ENCODE assay signal across 23 cellular contexts in the genomic region with DNA sequence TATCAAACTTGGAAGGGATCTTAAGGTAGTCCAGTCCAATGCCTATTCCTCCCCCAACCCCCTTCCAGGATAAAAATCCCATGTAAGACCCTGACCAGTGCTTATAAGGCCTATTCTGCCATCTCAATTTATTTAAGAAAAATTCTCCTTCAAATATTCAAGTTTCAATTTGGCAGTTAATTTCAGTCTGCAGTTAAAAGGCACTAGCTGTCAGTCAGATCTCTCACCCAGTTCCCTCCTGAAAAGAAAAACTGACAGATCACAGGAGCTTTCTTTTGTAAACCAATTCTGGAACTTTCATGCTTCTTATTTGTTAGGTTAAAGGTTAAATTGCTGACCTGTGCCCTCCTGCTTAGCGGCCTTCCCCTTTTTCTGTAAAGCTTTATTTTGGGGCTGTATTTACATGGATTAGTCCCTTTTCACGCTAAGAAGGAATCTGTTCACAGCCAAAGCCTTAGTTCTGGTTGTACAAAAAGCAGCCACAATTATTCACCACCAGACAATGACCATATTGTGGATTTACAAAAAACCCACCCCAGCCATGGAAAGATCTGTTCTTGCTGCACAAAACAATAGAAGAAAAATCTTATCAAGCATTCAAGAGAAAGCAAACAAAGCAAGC.
A peak's percentile ranks its signal among the peaks of the same experiment; 100 is the strongest.
DNase-seq lines count a peak whose midpoint lies in the region; ATAC-seq and TF ChIP-seq lines count a peak whose summit lies in the region.
"Had no signal": no experiment of that assay in that cellular context is flagged by ENCODE, and none has a peak within 500 bp of the region (broad histone marks: within the 10 kb centered on the region; RNA-seq: fewer than 3 reads in every experiment).

No MANE protein-coding gene starts in this region.

- H3K27me3 Mint-ChIP-seq in brain: peaks cover 5% of the 10 kb centered on the region
- no peaks in the 10 kb centered on the region for H3K27me3 Mint-ChIP-seq in naive thymus-derived CD8-positive, alpha-beta T cell
- H3K27me3 Mint-ChIP-seq: activated CD4-positive, alpha-beta T cell treated with anti-CD3 and anti-CD28 coated beads, Interleukin-2, amount 10 ng/mL, durations not matched to agents 24 days and 14 days; CD4-positive, CD25-positive, alpha-beta regulatory T cell; memory B cell; naive thymus-derived CD4-positive, alpha-beta T cell; T-helper 17 cell had no signal

- intact Hi-C loops in left cardiac atrium (cut with DNase I): no loop called here

- DNase-seq in HL-60 (ENCODE audit: low read depth in 1 of 2, low spot score in 1 of 2) (no peak), substantia nigra (lab: John Stamatoyannopoulos, UW) (no peak), left cardiac atrium (no peak), NCI-H1694 treated with DMSO at 0.1 percent for 48 hours (lab: John Stamatoyannopoulos, UW) (no peak)
- DNase-seq in naive thymus-derived CD8-positive, alpha-beta T cell: no peak
- DNase-seq: activated CD4-positive, alpha-beta T cell treated with anti-CD3 and anti-CD28 coated beads, Interleukin-2, amount 10 ng/mL, durations not matched to agents 24 days and 14 days; CD4-positive, CD25-positive, alpha-beta regulatory T cell; naive thymus-derived CD4-positive, alpha-beta T cell; NCI-H2107; NCI-H510A; NK-92 treated with Interleukin-12 subunit alpha and Interleukin-12 subunit beta, amount 100 ng/mL, for 24 hours; Peyer's patch; T-helper 17 cell; testis had no signal

- no peaks in the 10 kb centered on the region for H3K9me3 ChIP-seq in liver (ENCODE audit: control insufficient read depth in 4 of 4, low read length in 3 of 4)
- H3K9me3 ChIP-seq: ascending aorta, Peyer's patch, SJSA1, testis had no signal

- TF ChIP-seq CTCF in HL-60 (IDR thresholded peaks at IDR 0.05; ENCODE audit: insufficient read depth, low read length): no peak
- no peak for TF ChIP-seq CTCF in brain (conservative IDR thresholded peaks at IDR 0.05)
- no peak for TF ChIP-seq CTCF in liver (IDR thresholded peaks at IDR 0.05; ENCODE audit: low read depth, low read length, missing input control)

- H3K4me1 ChIP-seq in liver (ENCODE audit: control insufficient read depth in 4 of 4, insufficient read depth in 4 of 4, low read length in 3 of 4): peaks cover 3 to 16% (median 5%) of the 10 kb centered on the region in 4 donors
- H3K4me1 ChIP-seq: Peyer's patch, SJSA1 had no signal

- no peak overlapping the region for H3K9ac ChIP-seq in liver (ENCODE audit: low read depth in 1 of 2, low read length in 2 of 2)

- peak overlapping the region in 4 of 5 experiments; percentile 24 to 81 (median 42) for H3K4me3 Mint-ChIP-seq in brain
- H3K4me3 Mint-ChIP-seq in naive thymus-derived CD8-positive, alpha-beta T cell: no peak overlapping the region
- H3K4me3 Mint-ChIP-seq: activated CD4-positive, alpha-beta T cell treated with anti-CD3 and anti-CD28 coated beads, Interleukin-2, amount 10 ng/mL, durations not matched to agents 24 days and 14 days; memory B cell; naive thymus-derived CD4-positive, alpha-beta T cell; stimulated activated effector memory CD8-positive, alpha-beta T cell treated with anti-CD3 and anti-CD28 coated beads, Interleukin-12 subunit alpha, Interleukin-12 subunit beta, amount 100 ng/mL, for 72 hours; T-helper 17 cell had no signal

- H3K27ac ChIP-seq in HL-60 (replicated peaks) (peak overlapping the region; percentile 1), liver (ENCODE audit: low read depth in 1 of 2, low read length in 2 of 2) (no peak overlapping the region), substantia nigra (ENCODE audit: low read depth, low read length, poor library complexity, severe bottlenecking) (peak overlapping the region; percentile 19)
- H3K27ac ChIP-seq: ascending aorta, Peyer's patch, SJSA1, testis, VCaP had no signal

- H3K27ac Mint-ChIP-seq in brain: peak overlapping the region in 4 of 5 experiments; percentile 43 to 90 (median 81)
- H3K27ac Mint-ChIP-seq in naive thymus-derived CD8-positive, alpha-beta T cell: no peak overlapping the region
- H3K27ac Mint-ChIP-seq: activated CD4-positive, alpha-beta T cell treated with anti-CD3 and anti-CD28 coated beads, Interleukin-2, amount 10 ng/mL, durations not matched to agents 24 days and 14 days; activated naive CD4-positive, alpha-beta T cell treated with anti-CD3 and anti-CD28 coated beads, Interleukin-2, amount 50 U/mL, for 72 hours; CD4-positive, CD25-positive, alpha-beta regulatory T cell; memory B cell; naive thymus-derived CD4-positive, alpha-beta T cell; stimulated activated effector memory CD8-positive, alpha-beta T cell treated with anti-CD3 and anti-CD28 coated beads, Interleukin-12 subunit alpha, Interleukin-12 subunit beta, amount 100 ng/mL, for 72 hours; T-helper 17 cell had no signal

- H3K9me3 Mint-ChIP-seq in brain: peaks cover 0 to 16% (median 4%) of the 10 kb centered on the region in 5 experiments
- peaks cover 0 to 7% (median 0%) of the 10 kb centered on the region in 9 donors for H3K9me3 Mint-ChIP-seq in naive thymus-derived CD8-positive, alpha-beta T cell

- H3K4me3 ChIP-seq in HL-60 (replicated peaks; ENCODE audit: insufficient read depth, low read length) (no peak overlapping the region), liver (ENCODE audit: low read depth in 1 of 3, low read length in 3 of 3) (no peak overlapping the region)
- H3K4me3 ChIP-seq: ascending aorta, Peyer's patch, SJSA1, testis had no signal

- POLR2A ChIA-PET in naive thymus-derived CD8-positive, alpha-beta T cell (lab: Charles Lee): no interaction called here

- WGBS in liver: 44% methylated on average over 2 of the region's 2 CpGs

- no peaks in the 10 kb centered on the region for H3K36me3 ChIP-seq in liver (ENCODE audit: control insufficient read depth in 4 of 4, insufficient read depth in 3 of 4, low read depth in 1 of 4, low read length in 3 of 4)
- H3K36me3 ChIP-seq: ascending aorta, Peyer's patch, SJSA1 had no signal

- peaks cover 62% of the 10 kb centered on the region for H3K4me1 Mint-ChIP-seq in brain
- H3K4me1 Mint-ChIP-seq in naive thymus-derived CD8-positive, alpha-beta T cell: peaks cover 3 to 22% (median 8%) of the 10 kb centered on the region in 4 donors
- H3K4me1 Mint-ChIP-seq: activated CD4-positive, alpha-beta T cell treated with anti-CD3 and anti-CD28 coated beads, Interleukin-2, amount 10 ng/mL, durations not matched to agents 24 days and 14 days; stimulated activated effector memory CD8-positive, alpha-beta T cell treated with anti-CD3 and anti-CD28 coated beads, Interleukin-12 subunit alpha, Interleukin-12 subunit beta, amount 100 ng/mL, for 72 hours had no signal

- ATAC-seq in left cardiac atrium: no peak
- no peak for ATAC-seq in HG02571 (IDR thresholded peaks at IDR 0.05; ENCODE audit: unreplicated experiment)
- no peak for ATAC-seq in naive thymus-derived CD8-positive, alpha-beta T cell
- ATAC-seq: activated naive CD4-positive, alpha-beta T cell treated with anti-CD3 and anti-CD28 coated beads, Interleukin-2, amount 50 U/mL, for 72 hours; naive thymus-derived CD4-positive, alpha-beta T cell; stimulated activated effector memory CD8-positive, alpha-beta T cell treated with anti-CD3 and anti-CD28 coated beads, Interleukin-12 subunit alpha, Interleukin-12 subunit beta, amount 100 ng/mL, for 72 hours; T-helper 17 cell had no signal

- H3K36me3 Mint-ChIP-seq in brain: peaks cover 19% of the 10 kb centered on the region
- peaks cover 11 to 34% (median 12%) of the 10 kb centered on the region in 3 donors for H3K36me3 Mint-ChIP-seq in naive thymus-derived CD8-positive, alpha-beta T cell
- H3K36me3 Mint-ChIP-seq: stimulated activated effector memory CD8-positive, alpha-beta T cell treated with anti-CD3 and anti-CD28 coated beads, Interleukin-12 subunit alpha, Interleukin-12 subunit beta, amount 100 ng/mL, for 72 hours had no signal

- no peaks in the 10 kb centered on the region for H3K27me3 ChIP-seq in HL-60 (ENCODE audit: insufficient read depth, poor library complexity, severe bottlenecking)
- no peaks in the 10 kb centered on the region for H3K27me3 ChIP-seq in liver (ENCODE audit: control insufficient read depth in 4 of 4, insufficient read depth in 4 of 4, low read length in 3 of 4)
- H3K27me3 ChIP-seq: ascending aorta, Peyer's patch, SJSA1, testis had no signal

- TF ChIP-seq RAD21 in liver (IDR thresholded peaks at IDR 0.05): peak in 1 of 2 donors; percentile 15

TF ChIP-seq in liver, 16 proteins besides CTCF, POLR2A, EP300 and RAD21:
- no peak for TF ChIP-seq FOXA1 (IDR thresholded peaks at IDR 0.05)
- peak; percentile 42 to 50 for TF ChIP-seq RXRA (IDR thresholded peaks at IDR 0.05)
- no peak for TF ChIP-seq SP1 (IDR thresholded peaks at IDR 0.05)
- peak in 1 of 2 donors; percentile 24 for TF ChIP-seq HNF4A (conservative IDR thresholded peaks at IDR 0.05)
- no peak for TF ChIP-seq HNF4G (IDR thresholded peaks at IDR 0.05)
- TF ChIP-seq, protein P1, sequence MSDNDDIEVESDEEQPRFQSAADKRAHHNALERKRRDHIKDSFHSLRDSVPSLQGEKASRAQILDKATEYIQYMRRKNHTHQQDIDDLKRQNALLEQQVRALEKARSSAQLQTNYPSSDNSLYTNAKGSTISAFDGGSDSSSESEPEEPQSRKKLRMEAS (IDR thresholded peaks at IDR 0.05): no peak
- TF ChIP-seq NR2F2 (IDR thresholded peaks at IDR 0.05): peak; percentile 69
- no peak for TF ChIP-seq EGR1 (IDR thresholded peaks at IDR 0.05; ENCODE audit: low read depth in 2 of 2)
- no peak for TF ChIP-seq TAF1 (conservative IDR thresholded peaks at IDR 0.05)
- TF ChIP-seq, protein P2, sequence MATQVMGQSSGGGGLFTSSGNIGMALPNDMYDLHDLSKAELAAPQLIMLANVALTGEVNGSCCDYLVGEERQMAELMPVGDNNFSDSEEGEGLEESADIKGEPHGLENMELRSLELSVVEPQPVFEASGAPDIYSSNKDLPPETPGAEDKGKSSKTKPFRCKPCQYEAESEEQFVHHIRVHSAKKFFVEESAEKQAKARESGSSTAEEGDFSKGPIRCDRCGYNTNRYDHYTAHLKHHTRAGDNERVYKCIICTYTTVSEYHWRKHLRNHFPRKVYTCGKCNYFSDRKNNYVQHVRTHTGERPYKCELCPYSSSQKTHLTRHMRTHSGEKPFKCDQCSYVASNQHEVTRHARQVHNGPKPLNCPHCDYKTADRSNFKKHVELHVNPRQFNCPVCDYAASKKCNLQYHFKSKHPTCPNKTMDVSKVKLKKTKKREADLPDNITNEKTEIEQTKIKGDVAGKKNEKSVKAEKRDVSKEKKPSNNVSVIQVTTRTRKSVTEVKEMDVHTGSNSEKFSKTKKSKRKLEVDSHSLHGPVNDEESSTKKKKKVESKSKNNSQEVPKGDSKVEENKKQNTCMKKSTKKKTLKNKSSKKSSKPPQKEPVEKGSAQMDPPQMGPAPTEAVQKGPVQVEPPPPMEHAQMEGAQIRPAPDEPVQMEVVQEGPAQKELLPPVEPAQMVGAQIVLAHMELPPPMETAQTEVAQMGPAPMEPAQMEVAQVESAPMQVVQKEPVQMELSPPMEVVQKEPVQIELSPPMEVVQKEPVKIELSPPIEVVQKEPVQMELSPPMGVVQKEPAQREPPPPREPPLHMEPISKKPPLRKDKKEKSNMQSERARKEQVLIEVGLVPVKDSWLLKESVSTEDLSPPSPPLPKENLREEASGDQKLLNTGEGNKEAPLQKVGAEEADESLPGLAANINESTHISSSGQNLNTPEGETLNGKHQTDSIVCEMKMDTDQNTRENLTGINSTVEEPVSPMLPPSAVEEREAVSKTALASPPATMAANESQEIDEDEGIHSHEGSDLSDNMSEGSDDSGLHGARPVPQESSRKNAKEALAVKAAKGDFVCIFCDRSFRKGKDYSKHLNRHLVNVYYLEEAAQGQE (IDR thresholded peaks at IDR 0.05): no peak

Comparison
In these comparisons a context has a peak if more than half of its experiments do, and no peak if none do; other contexts are left out.
1. H3K27ac ChIP-seq: peak in HL-60 (single experiment) and substantia nigra (single experiment); none in liver (0 of 2).
2. H3K27ac Mint-ChIP-seq: peak in brain (4 of 5); none in naive thymus-derived CD8-positive, alpha-beta T cell (0 of 10).
3. H3K4me3 Mint-ChIP-seq: peak in brain (4 of 5); none in naive thymus-derived CD8-positive, alpha-beta T cell (0 of 10).